In the genomic region with DNA sequence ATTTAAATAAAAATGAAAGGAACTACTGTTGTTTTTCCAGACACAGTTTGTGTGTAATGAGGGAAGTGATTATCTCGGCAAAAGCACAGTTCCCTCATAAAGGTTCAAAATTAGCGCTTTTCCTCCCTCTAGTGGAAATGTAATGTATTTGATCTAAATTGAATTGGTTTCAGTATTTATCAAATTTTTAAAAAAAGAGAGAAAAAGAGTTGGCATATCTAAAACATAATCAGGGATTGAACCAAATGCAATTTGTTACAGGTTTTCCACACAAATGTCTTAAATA, we compare ENCODE assay signal across 9 cellular contexts. TPM values are rescaled to one million over a fixed set of nuclear protein-coding genes. Genes with fewer than 3 reads are reported as not detected.
A peak's percentile ranks its signal among the peaks of the same experiment; 100 is the strongest.
DNase-seq lines count a peak whose midpoint lies in the region; ATAC-seq, FAIRE-seq and TF ChIP-seq lines count a peak whose summit lies in the region.
"Had no signal": no experiment of that assay in that cellular context is flagged by ENCODE, and none has a peak within 500 bp of the region (broad histone marks: within the 10 kb centered on the region; RNA-seq: fewer than 3 reads in every experiment).

No MANE protein-coding gene starts in this region.

- DNase-seq in DMS153 treated with DMSO at 0.1 percent for 48 hours (lab: John Stamatoyannopoulos, UW; ENCODE audit: unreplicated experiment) (peak; percentile 5), DMS153 (lab: John Stamatoyannopoulos, UW) (no peak), NCI-H2227 (lab: John Stamatoyannopoulos, UW; ENCODE audit: unreplicated experiment) (peak; percentile 76), dedifferentiated amniotic fluid mesenchymal stem cell (ENCODE audit: extremely low spot score) (peak; percentile 68), OCI-M2 (lab: John Stamatoyannopoulos, UW; ENCODE audit: unreplicated experiment) (no peak), GM12892 (ENCODE audit: insufficient read length) (no peak)

- H3K9me3 Mint-ChIP-seq in nephron = peaks cover 37% of the 10 kb centered on the region

- no peak for ATAC-seq in HG03469 (IDR thresholded peaks at IDR 0.05; ENCODE audit: unreplicated experiment)

- peak overlapping the region; percentile 55 to 87 (median 86) for H3K27ac Mint-ChIP-seq in nephron
- H3K27ac Mint-ChIP-seq: CD4-positive, CD25-positive, alpha-beta regulatory T cell had no signal

- H3K36me3 Mint-ChIP-seq in nephron (ENCODE audit: low read depth) = peaks cover 11% of the 10 kb centered on the region
- H3K36me3 Mint-ChIP-seq: CD4-positive, CD25-positive, alpha-beta regulatory T cell had no signal

- TF ChIP-seq CTCF in nephron (IDR thresholded peaks at IDR 0.05; ENCODE audit: unreplicated experiment in 3 of 3) = peak; percentile 46 to 67 (median 48)

- TF ChIP-seq POLR2A in GM12892 (IDR thresholded peaks at IDR 0.05; ENCODE audit: low read depth, low read length) = no peak

- H3K4me3 Mint-ChIP-seq in nephron = peak overlapping the region in 1 of 3 experiments; percentile 27
- H3K4me3 Mint-ChIP-seq: CD4-positive, CD25-positive, alpha-beta regulatory T cell had no signal

- H3K27me3 Mint-ChIP-seq in nephron (ENCODE audit: low read depth) = peaks cover 7% of the 10 kb centered on the region

- no peak for FAIRE-seq in GM12892 (lab: Jason Lieb, UNC)

- peaks cover 20% of the 10 kb centered on the region for H3K4me1 Mint-ChIP-seq in nephron

RNA-seq across cellular contexts. Expression of gene CMPK2, which starts 37.5 kb away (rescaled TPM):
- polyA plus RNA-seq in GM12892 (2012; ENCODE audit: missing spikeins) = 2.9 TPM

RNA-seq across cellular contexts. Expression of gene RSAD2, which starts 49.3 kb away (rescaled TPM):
- 1.5 TPM for polyA plus RNA-seq in GM12892 (2012; ENCODE audit: missing spikeins)

Comparison
In these comparisons a context has a peak if more than half of its experiments do, and no peak if none do; other contexts are left out.
1. DNase-seq: peak in DMS153 treated with DMSO at 0.1 percent for 48 hours (single experiment), NCI-H2227 (single experiment) and dedifferentiated amniotic fluid mesenchymal stem cell (single experiment); none in DMS153 (single experiment), OCI-M2 (single experiment) and GM12892 (single experiment).